In the genomic region with DNA sequence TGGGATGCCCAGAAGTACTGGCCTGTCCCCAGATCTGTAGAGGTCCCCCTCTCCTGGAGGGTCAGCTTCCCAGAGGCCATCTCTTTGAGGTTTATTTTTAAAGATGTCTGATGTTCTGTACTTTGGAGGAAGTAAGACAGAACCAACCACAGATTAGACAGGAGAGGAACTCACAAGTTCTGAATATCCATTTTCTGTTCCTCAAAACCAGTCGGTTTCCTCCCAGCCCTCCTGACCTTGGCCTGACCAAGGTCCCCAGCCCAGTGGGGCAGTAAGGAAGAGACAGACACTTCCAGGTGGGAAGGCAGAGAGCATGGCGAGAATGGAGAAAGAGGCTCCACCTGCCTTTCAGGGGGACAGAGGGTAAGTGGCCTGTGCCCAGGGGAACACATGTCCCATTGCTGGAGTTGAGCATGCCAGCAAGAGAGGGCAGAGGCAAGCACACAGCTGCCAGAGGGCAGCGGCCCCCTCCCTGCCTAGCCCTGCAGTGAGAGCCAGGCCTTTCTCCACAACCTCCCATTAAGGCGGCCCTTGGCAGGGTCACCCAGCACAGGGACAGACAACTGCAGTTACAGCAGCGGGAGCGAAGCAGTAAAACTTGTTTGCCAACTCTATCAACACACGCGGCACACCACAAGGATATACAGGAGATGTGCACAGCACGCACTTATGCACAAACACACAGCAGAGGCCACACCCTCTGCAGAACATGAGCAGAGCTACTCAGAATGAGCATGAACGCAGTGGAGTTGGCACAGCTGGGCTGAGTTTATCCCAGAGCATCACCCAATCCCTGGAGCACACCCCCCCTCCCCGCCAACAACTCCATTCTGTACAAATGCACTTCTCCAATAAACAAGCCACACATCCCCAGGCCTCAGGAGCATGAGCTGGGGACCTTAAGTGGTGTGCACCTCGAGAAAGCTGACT, we compare ENCODE assay signal across 8 cellular contexts. TPM values are rescaled to one million over a fixed set of nuclear protein-coding genes. Genes with fewer than 3 reads are reported as not detected.
DNase-seq lines count a peak whose midpoint lies in the region; ATAC-seq, FAIRE-seq and TF ChIP-seq lines count a peak whose summit lies in the region.

No MANE protein-coding gene starts in this region.

- TF ChIP-seq POLR2A in GM12891 (IDR thresholded peaks at IDR 0.05; ENCODE audit: low read depth, low read length), result no peak

- no peak for TF ChIP-seq RAD21 in SK-N-SH (IDR thresholded peaks at IDR 0.05; ENCODE audit: low read length)

- H3K4me1 ChIP-seq in OCI-LY3 (ENCODE audit: low read length) (peaks cover 28% of the 10 kb centered on the region), right cardiac atrium (ENCODE audit: control insufficient read depth, insufficient read depth, low read length) (peaks cover 12% of the 10 kb centered on the region), SK-N-SH (ENCODE audit: control insufficient read depth in 1 of 2, insufficient read depth in 2 of 2, low read depth in 1 of 2, low read length in 1 of 2) (peaks cover 0 to 43% of the 10 kb centered on the region in 2 experiments; a peak in 1 of 4 replicates)

- peaks cover 20 to 44% (median 38%) of the 10 kb centered on the region in 4 donors for H3K4me1 Mint-ChIP-seq in naive thymus-derived CD8-positive, alpha-beta T cell

- TF ChIP-seq EP300 in SK-N-SH (IDR thresholded peaks at IDR 0.05; ENCODE audit: borderline replicate concordance in 1 of 2, low read depth in 1 of 2, low read length in 1 of 2), result no peak

- WGBS in right cardiac atrium, result 52% methylated on average over 12 of the region's 12 CpGs
- WGBS in SK-N-SH (ENCODE audit: low lambda C conversion rate), result 75% methylated on average over 10 of the region's 12 CpGs

- no peaks in the 10 kb centered on the region for H4K20me1 ChIP-seq in OCI-LY3 (ENCODE audit: insufficient read depth, low read length)
- no peaks in the 10 kb centered on the region for H4K20me1 ChIP-seq in SK-N-SH (ENCODE audit: insufficient read depth)

- peak in 1 of 2 donors; percentile 51 for ATAC-seq in right cardiac atrium
- no peak for ATAC-seq in naive thymus-derived CD8-positive, alpha-beta T cell
- no peak for ATAC-seq in HG03378 (IDR thresholded peaks at IDR 0.05; ENCODE audit: unreplicated experiment)

- H3K36me3 Mint-ChIP-seq in naive thymus-derived CD8-positive, alpha-beta T cell, result no peaks in the 10 kb centered on the region

- H3K36me3 ChIP-seq in OCI-LY3 (replicated peaks; ENCODE audit: low read depth, low read length), result no peaks in the 10 kb centered on the region
- no peaks in the 10 kb centered on the region for H3K36me3 ChIP-seq in SK-N-SH (replicated peaks in 1 of 2; ENCODE audit: control insufficient read depth in 1 of 2, insufficient read depth in 2 of 2, low read length in 1 of 2)

- no peaks in the 10 kb centered on the region; the same call in 1 of the 2 replicates for H3K27me3 ChIP-seq in OCI-LY3 (ENCODE audit: low read depth, low read length)
- no peaks in the 10 kb centered on the region for H3K27me3 ChIP-seq in right cardiac atrium (ENCODE audit: control insufficient read depth, insufficient read depth)
- no peaks in the 10 kb centered on the region for H3K27me3 ChIP-seq in SK-N-SH (ENCODE audit: insufficient read depth)

- H3K27me3 Mint-ChIP-seq in naive thymus-derived CD8-positive, alpha-beta T cell, result no peaks in the 10 kb centered on the region

- no peaks in the 10 kb centered on the region for H3F3A ChIP-seq in SK-N-SH (replicated peaks; ENCODE audit: insufficient read depth)

- CTCF ChIA-PET in SK-N-SH (lab: Yijun Ruan, JAX), result interaction anchor here (0.6 to 1.6 kb wide), 7 partner anchors 9 to 127 kb away, joined by 3 to 6 read pairs (median 3); partner anchors contain the start of gene ANKRD39

- POLR2A ChIA-PET in SK-N-SH (lab: Yijun Ruan, JAX), result interaction anchor here (0.5 kb wide), 1 partner anchor 16 kb away, joined by 3 read pairs; no protein-coding TSS in a partner anchor
- POLR2A ChIA-PET in naive thymus-derived CD8-positive, alpha-beta T cell (lab: Charles Lee), result interaction anchor here (1.2 to 1.6 kb wide), 3 partner anchors 14 to 49 kb away, joined by 3 to 5 read pairs (median 3); no protein-coding TSS in a partner anchor

- FAIRE-seq in GM12891 (lab: Jason Lieb, UNC), result no peak

- no peak overlapping the region for H3K4me3 Mint-ChIP-seq in naive thymus-derived CD8-positive, alpha-beta T cell

- H3K4me2 ChIP-seq in OCI-LY3 (ENCODE audit: low read length) (peak overlapping the region; percentile 48), SK-N-SH (no peak overlapping the region)

- TF ChIP-seq CTCF in OCI-LY3 (IDR thresholded peaks at IDR 0.05; ENCODE audit: low read depth, low read length) (no peak), SK-N-SH (IDR thresholded peaks at IDR 0.05) (no peak)

- no peaks in the 10 kb centered on the region for H3K9me3 ChIP-seq in OCI-LY3 (ENCODE audit: insufficient read depth, low read length)
- no peaks in the 10 kb centered on the region for H3K9me3 ChIP-seq in right cardiac atrium (ENCODE audit: control insufficient read depth, low read length)
- no peaks in the 10 kb centered on the region for H3K9me3 ChIP-seq in SK-N-SH

- peak overlapping the region in 2 of 10 donors; percentile 61 to 73 for H3K27ac Mint-ChIP-seq in naive thymus-derived CD8-positive, alpha-beta T cell

- H3K9ac ChIP-seq in OCI-LY3 (ENCODE audit: low read length) (no peak overlapping the region), SK-N-SH (no peak overlapping the region)

- H2AFZ ChIP-seq in OCI-LY3 (ENCODE audit: low read depth, low read length) (no peak overlapping the region), SK-N-SH (ENCODE audit: low read depth) (no peak overlapping the region)

- H3K4me3 ChIP-seq in OCI-LY3 (ENCODE audit: low read length) (no peak overlapping the region), right cardiac atrium (ENCODE audit: low read length) (no peak overlapping the region), skin epidermis (no peak overlapping the region), SK-N-SH (ENCODE audit: low read depth in 2 of 2, low read length in 1 of 2) (no peak overlapping the region)

- H3K27ac ChIP-seq in OCI-LY3 (ENCODE audit: low read length), result peak overlapping the region; percentile 25
- H3K27ac ChIP-seq in right cardiac atrium (ENCODE audit: low read length), result no peak overlapping the region
- peak overlapping the region in 20 of 21 experiments; percentile 5 to 85 (median 72) for H3K27ac ChIP-seq in skin epidermis
- H3K27ac ChIP-seq in SK-N-SH (ENCODE audit: low read depth in 2 of 2, low read length in 1 of 2), result no peak overlapping the region

- intact Hi-C loops in right cardiac atrium (cut with DNase I), result no loop called here

- DNase-seq in GM12891 (ENCODE audit: insufficient read length, low spot score) (no peak), right cardiac atrium (peak in 2 of 3 donors; percentile 83 to 86), SK-N-SH (no peak), NCI-H1092 treated with DMSO at 0.1 percent for 48 hours (lab: John Stamatoyannopoulos, UW) (no peak)
- DNase-seq in naive thymus-derived CD8-positive, alpha-beta T cell, result no peak

- no peaks in the 10 kb centered on the region for H3K9me2 ChIP-seq in SK-N-SH

- H3K79me2 ChIP-seq in OCI-LY3 (ENCODE audit: low read length) (no peaks in the 10 kb centered on the region), SK-N-SH (ENCODE audit: insufficient read depth) (no peaks in the 10 kb centered on the region)

- H3K9me3 Mint-ChIP-seq in naive thymus-derived CD8-positive, alpha-beta T cell, result no peaks in the 10 kb centered on the region

TF ChIP-seq in GM12891, 5 proteins besides CTCF, POLR2A, EP300 and RAD21:
- TF ChIP-seq POU2F2 (IDR thresholded peaks at IDR 0.05; ENCODE audit: low read depth, low read length) (no peak), SPI1 (IDR thresholded peaks at IDR 0.05; ENCODE audit: low read depth, low read length) (peak; percentile 63), POLR2AphosphoS5 (IDR thresholded peaks at IDR 0.05; ENCODE audit: low read depth, low read length) (no peak), TAF1 (IDR thresholded peaks at IDR 0.05; ENCODE audit: low read depth, low read length) (no peak)

TF ChIP-seq in SK-N-SH, 30 proteins besides CTCF, POLR2A, EP300 and RAD21 (continues in another document):
- TF ChIP-seq ZBTB33 (IDR thresholded peaks at IDR 0.05; ENCODE audit: borderline replicate concordance, low read depth), result no peak

RNA-seq across cellular contexts. Expression of gene SEMA4C, which starts 18.5 kb away (rescaled TPM):
- polyA plus RNA-seq in GM12891 (2012; ENCODE audit: low read depth, missing spikeins), result 8.8 TPM
- 10 to 100 TPM; 22.0 to 28.5 (median 24.5) TPM for total RNA-seq in right cardiac atrium
- polyA plus RNA-seq in right cardiac atrium (19.3 TPM), SK-N-SH (2012; rRNA removed) (34.8 and 40.9 TPM in 2 replicates)
- 13.7 and 21.8 TPM in 2 replicates for polyA plus RNA-seq in SK-N-SH (2012; cell fraction: cytosol; rRNA removed)
- polyA plus RNA-seq in SK-N-SH (2012; cell fraction: nucleus; rRNA removed), result 70.5 and 71.1 TPM in 2 replicates
- 10 to 100 TPM; 35.6 to 38.6 TPM for total RNA-seq in naive thymus-derived CD8-positive, alpha-beta T cell
- 1 to 10 TPM; 1.9 to 2.8 (median 2.2) TPM for polyA plus RNA-seq in naive thymus-derived CD8-positive, alpha-beta T cell

RNA-seq across cellular contexts. Expression of gene ANKRD39, which starts 30.5 kb away (rescaled TPM):
- 14.9 TPM for polyA plus RNA-seq in GM12891 (2012; ENCODE audit: low read depth, missing spikeins)
- 10 to 100 TPM; 11.8 to 17.3 (median 14.1) TPM for total RNA-seq in right cardiac atrium
- polyA plus RNA-seq in right cardiac atrium, result 23.3 TPM
- 11.8 and 13.4 TPM in 2 replicates for polyA plus RNA-seq in SK-N-SH (2012; rRNA removed)
- polyA plus RNA-seq in SK-N-SH (2012; cell fraction: cytosol; rRNA removed), result 7.2 and 10.5 TPM in 2 replicates
- 18.7 and 27.3 TPM in 2 replicates for polyA plus RNA-seq in SK-N-SH (2012; cell fraction: nucleus; rRNA removed)
- 10 to 100 TPM; 13.5 to 14.2 TPM for total RNA-seq in naive thymus-derived CD8-positive, alpha-beta T cell
- 10 to 100 TPM; 12.2 to 18.7 (median 16.2) TPM for polyA plus RNA-seq in naive thymus-derived CD8-positive, alpha-beta T cell

RNA-seq across cellular contexts. Expression of gene ANKRD23, which starts 44.5 kb away (rescaled TPM):
- 2.2 TPM for polyA plus RNA-seq in GM12891 (2012; ENCODE audit: low read depth, missing spikeins)
- total RNA-seq in right cardiac atrium, result 10 to 100 TPM in 3 of 4 donors, 1 to 10 TPM in 1; 8.2 to 27.7 (median 17.3) TPM
- 27.0 TPM for polyA plus RNA-seq in right cardiac atrium
- 3.1 and 3.8 TPM in 2 replicates for polyA plus RNA-seq in SK-N-SH (2012; rRNA removed)
- 0.62 and 1.2 TPM in 2 replicates for polyA plus RNA-seq in SK-N-SH (2012; cell fraction: cytosol; rRNA removed)
- polyA plus RNA-seq in SK-N-SH (2012; cell fraction: nucleus; rRNA removed), result 20.3 and 22.2 TPM in 2 replicates
- total RNA-seq in naive thymus-derived CD8-positive, alpha-beta T cell, result 10 to 100 TPM; 13.1 to 16.2 TPM
- polyA plus RNA-seq in naive thymus-derived CD8-positive, alpha-beta T cell, result under 1 TPM; 0.15 to 0.57 (median 0.27) TPM

Comparison
In these comparisons a context has a peak if more than half of its experiments do, and no peak if none do; other contexts are left out.
1. DNase-seq: peak in right cardiac atrium (2 of 3); none in GM12891 (single experiment), SK-N-SH (single experiment), NCI-H1092 treated with DMSO at 0.1 percent for 48 hours (single experiment) and naive thymus-derived CD8-positive, alpha-beta T cell (0 of 10).
2. H3K27ac ChIP-seq: peak in OCI-LY3 (single experiment) and skin epidermis (20 of 21); none in right cardiac atrium (single experiment) and SK-N-SH (0 of 2).